Comparison of ENCODE assay signal across 24 cellular contexts in genomic region chr16:12236491-12237030, GRCh38.
"Had no signal": no experiment of that assay in that cellular context is flagged by ENCODE, and none has a peak within 500 bp of the region (broad histone marks: within the 10 kb centered on the region; RNA-seq: fewer than 3 reads in every experiment).

No MANE protein-coding gene starts in this region.

- DNase-seq: activated CD4-positive, alpha-beta T cell treated with anti-CD3 and anti-CD28 coated beads for 4 hours; activated CD8-positive, alpha-beta memory T cell treated with anti-CD3 and anti-CD28 coated beads, Interleukin-2, amount 50 U/mL, for 4 hours; activated CD8-positive, alpha-beta T cell treated with anti-CD3 and anti-CD28 coated beads for 36 hours; activated naive CD4-positive, alpha-beta T cell; activated naive CD8-positive, alpha-beta T cell treated with anti-CD3 and anti-CD28 coated beads, Interleukin-2, amount 50 U/mL, for 24 hours; activated T-cell treated with anti-CD3 and anti-CD28 coated beads, Interleukin-2, amount 50 U/mL, for 72 hours; colonic mucosa; effector CD4-positive, alpha-beta T cell; hypothalamus; left colon; mammary epithelial cell; mucosa of descending colon; naive thymus-derived CD8-positive, alpha-beta T cell; nucleus accumbens; right lobe of liver; T-cell; T1000; transverse colon; WERI-Rb-1 had no signal

- H3K4me3 Mint-ChIP-seq: activated CD8-positive, alpha-beta T cell treated with anti-CD3 and anti-CD28 coated beads for 36 hours; activated naive CD8-positive, alpha-beta T cell treated with anti-CD3 and anti-CD28 coated beads, Interleukin-2, amount 50 U/mL, for 24 hours; activated T-cell treated with anti-CD3 and anti-CD28 coated beads, Interleukin-2, amount 50 U/mL, for 72 hours; stimulated activated memory B cell treated with anti-CD40 and anti-IgM and Interleukin-4, amounts not matched to agents 10 μg/mL and 1 μg/mL and 100 μg/mL, for 72 hours; T-cell had no signal

- H3K9me3 ChIP-seq: ascending aorta, colonic mucosa, gastroesophageal sphincter, mucosa of descending colon, right lobe of liver, transverse colon had no signal

- H3K4me1 ChIP-seq: colonic mucosa, right lobe of liver had no signal

- H3K4me1 Mint-ChIP-seq: activated naive CD8-positive, alpha-beta T cell treated with anti-CD3 and anti-CD28 coated beads, Interleukin-2, amount 50 U/mL, for 24 hours had no signal

- H3K9me3 Mint-ChIP-seq: activated CD8-positive, alpha-beta T cell treated with anti-CD3 and anti-CD28 coated beads for 36 hours; activated naive CD8-positive, alpha-beta T cell treated with anti-CD3 and anti-CD28 coated beads, Interleukin-2, amount 50 U/mL, for 24 hours; activated T-cell treated with anti-CD3 and anti-CD28 coated beads, Interleukin-2, amount 50 U/mL, for 72 hours; naive thymus-derived CD8-positive, alpha-beta T cell; stimulated activated memory B cell treated with anti-CD40 and anti-IgM and Interleukin-4, amounts not matched to agents 10 μg/mL and 1 μg/mL and 100 μg/mL, for 72 hours; T-cell had no signal

- ATAC-seq: activated CD8-positive, alpha-beta T cell treated with anti-CD3 and anti-CD28 coated beads for 36 hours; activated naive CD8-positive, alpha-beta T cell treated with anti-CD3 and anti-CD28 coated beads, Interleukin-2, amount 50 U/mL, for 24 hours; activated T-cell treated with anti-CD3 and anti-CD28 coated beads, Interleukin-2, amount 50 U/mL, for 72 hours; gastroesophageal sphincter; left colon; mucosa of descending colon; naive thymus-derived CD8-positive, alpha-beta T cell; stimulated activated memory B cell treated with anti-CD40 and anti-IgM and Interleukin-4, amounts not matched to agents 10 μg/mL and 1 μg/mL and 100 μg/mL, for 72 hours; T-cell had no signal

- H3K27me3 Mint-ChIP-seq: activated CD8-positive, alpha-beta T cell treated with anti-CD3 and anti-CD28 coated beads for 36 hours; activated naive CD8-positive, alpha-beta T cell treated with anti-CD3 and anti-CD28 coated beads, Interleukin-2, amount 50 U/mL, for 24 hours; naive thymus-derived CD8-positive, alpha-beta T cell; progenitor cell of endocrine pancreas; stimulated activated memory B cell treated with anti-CD40 and anti-IgM and Interleukin-4, amounts not matched to agents 10 μg/mL and 1 μg/mL and 100 μg/mL, for 72 hours; T-cell had no signal

- H3K27me3 ChIP-seq: ascending aorta, cardiac muscle cell, colonic mucosa, gastroesophageal sphincter, right lobe of liver, transverse colon had no signal

- H3K27ac Mint-ChIP-seq: activated CD8-positive, alpha-beta T cell treated with anti-CD3 and anti-CD28 coated beads for 36 hours; activated naive CD8-positive, alpha-beta T cell treated with anti-CD3 and anti-CD28 coated beads, Interleukin-2, amount 50 U/mL, for 24 hours; activated T-cell treated with anti-CD3 and anti-CD28 coated beads, Interleukin-2, amount 50 U/mL, for 72 hours; progenitor cell of endocrine pancreas; stimulated activated memory B cell treated with anti-CD40 and anti-IgM and Interleukin-4, amounts not matched to agents 10 μg/mL and 1 μg/mL and 100 μg/mL, for 72 hours; T-cell had no signal

- H3K4me3 ChIP-seq: ascending aorta, cardiac muscle cell, colonic mucosa, gastroesophageal sphincter, mucosa of descending colon, right lobe of liver, transverse colon had no signal

- H3K36me3 ChIP-seq: ascending aorta, cardiac muscle cell, colonic mucosa, gastroesophageal sphincter, right lobe of liver, transverse colon, WERI-Rb-1 had no signal
